ENCODE assay signal across 9 cellular contexts in genomic region chr9:117703538-117703937, GRCh38. TPM values are rescaled to one million over a fixed set of nuclear protein-coding genes. Genes with fewer than 3 reads are reported as not detected.
A peak's percentile ranks its signal among the peaks of the same experiment; 100 is the strongest.
DNase-seq lines count a peak whose midpoint lies in the region; ATAC-seq, FAIRE-seq and TF ChIP-seq lines count a peak whose summit lies in the region.
"Had no signal": no experiment of that assay in that cellular context is flagged by ENCODE, and none has a peak within 500 bp of the region (broad histone marks: within the 10 kb centered on the region; RNA-seq: fewer than 3 reads in every experiment).

No MANE protein-coding gene starts in this region.

- no peak for TF ChIP-seq POLR2A in A549 (IDR thresholded peaks at IDR 0.05; ENCODE audit: low read length)

- CTCF ChIA-PET in A549 (lab: Yijun Ruan, JAX), result interaction anchor here (0.6 to 2.1 kb wide), 2 partner anchors 11 to 26 kb away, joined by 3 to 7 read pairs; no protein-coding TSS in a partner anchor

- H3K9me3 Mint-ChIP-seq in neural crest cell, result no peaks in the 10 kb centered on the region
- no peaks in the 10 kb centered on the region for H3K9me3 Mint-ChIP-seq in effector memory CD8-positive, alpha-beta T cell
- H3K9me3 Mint-ChIP-seq: endodermal cell had no signal

- H3K4me3 Mint-ChIP-seq in neural crest cell, result peak overlapping the region; percentile 9
- no peak overlapping the region for H3K4me3 Mint-ChIP-seq in effector memory CD8-positive, alpha-beta T cell
- H3K4me3 Mint-ChIP-seq: endodermal cell had no signal

- no peaks in the 10 kb centered on the region for H3K9me3 ChIP-seq in A549

- TF ChIP-seq CTCF in A549 (IDR thresholded peaks at IDR 0.05) (no peak), coronary artery (IDR thresholded peaks at IDR 0.05) (no peak), neural crest cell (conservative IDR thresholded peaks at IDR 0.05) (no peak)

- TF ChIP-seq EP300 in A549 (IDR thresholded peaks at IDR 0.05), result no peak

- H3K4me3 ChIP-seq in A549 (no peak overlapping the region), coronary artery (peak overlapping the region; percentile 74)

- no peaks in the 10 kb centered on the region for H3K36me3 Mint-ChIP-seq in neural crest cell (ENCODE audit: low read depth)
- H3K36me3 Mint-ChIP-seq in effector memory CD8-positive, alpha-beta T cell (ENCODE audit: insufficient read depth), result no peaks in the 10 kb centered on the region

- no peak for TF ChIP-seq RAD21 in A549 (conservative IDR thresholded peaks at IDR 0.05 in 1 of 2, IDR thresholded peaks at IDR 0.05 in 1 of 2)

- POLR2A ChIA-PET in A549 (lab: Yijun Ruan, JAX), result no interaction called here

- ATAC-seq in A549, result no peak
- ATAC-seq in effector memory CD8-positive, alpha-beta T cell (replicated peaks), result no peak

- H3K27ac ChIP-seq in A549 (no peak overlapping the region), coronary artery (peak overlapping the region; percentile 68 to 92)

- 15% methylated on average over 3 of the region's 3 CpGs for WGBS in A549 (ENCODE audit: missing lambda C conversion rate)

- H3K4me2 ChIP-seq in A549, result peak overlapping the region; percentile 57

- no peak overlapping the region for H3K27ac Mint-ChIP-seq in neural crest cell (ENCODE audit: unreplicated experiment)
- H3K27ac Mint-ChIP-seq in effector memory CD8-positive, alpha-beta T cell, result no peak overlapping the region
- H3K27ac Mint-ChIP-seq: endodermal cell had no signal

- peaks cover 40% of the 10 kb centered on the region for H3K4me1 Mint-ChIP-seq in neural crest cell
- no peaks in the 10 kb centered on the region for H3K4me1 Mint-ChIP-seq in effector memory CD8-positive, alpha-beta T cell (ENCODE audit: low read depth in 2 of 2)

- no peaks in the 10 kb centered on the region for H3K27me3 Mint-ChIP-seq in neural crest cell (ENCODE audit: low read depth)
- peaks cover 7 to 9% of the 10 kb centered on the region in 2 donors for H3K27me3 Mint-ChIP-seq in effector memory CD8-positive, alpha-beta T cell

- no peaks in the 10 kb centered on the region for H3K4me1 ChIP-seq in A549

- FAIRE-seq in A549 (lab: Jason Lieb, UNC), result no peak

- no peak for DNase-seq in A549 (ENCODE audit: low read depth in 1 of 2, low spot score in 1 of 2)
- DNase-seq in HT1080 (ENCODE audit: low read depth), result peak; percentile 71
- no peak for DNase-seq in coronary artery (ENCODE audit: low spot score)
- DNase-seq in neural crest cell (ENCODE audit: low read depth, low spot score), result no peak
- no peak for DNase-seq in kidney tubule cell (ENCODE audit: low spot score)
- no peak for DNase-seq in RKO (ENCODE audit: low spot score)
- no peak for DNase-seq in effector memory CD8-positive, alpha-beta T cell
- DNase-seq in AG08395 (ENCODE audit: low spot score), result no peak

TF ChIP-seq in A549, 52 proteins besides CTCF, POLR2A, EP300 and RAD21:
- TF ChIP-seq KDM5A (IDR thresholded peaks at IDR 0.05) (no peak), FOSB (CRISPR knock-in tag; IDR thresholded peaks at IDR 0.05) (no peak), FOSL2 (IDR thresholded peaks at IDR 0.05) (no peak), FOSL2 (CRISPR knock-in tag; IDR thresholded peaks at IDR 0.05) (no peak), JUN (IDR thresholded peaks at IDR 0.05) (no peak), MYC (IDR thresholded peaks at IDR 0.05; ENCODE audit: borderline replicate concordance, low read length) (no peak), PHF8 (IDR thresholded peaks at IDR 0.05; ENCODE audit: borderline replicate concordance, low read depth) (no peak), MAX (IDR thresholded peaks at IDR 0.05) (no peak)

RNA-seq across cellular contexts. Expression of gene TLR4, which starts 0.7 kb away (rescaled TPM):
- polyA plus RNA-seq in A549 (2011; rRNA removed) (0.03 TPM in 1 of 2 replicates, not detected in the other), A549 (2017; fragmentation: RNase III; extraction: RNeasy Plus Mini Kit Qiagen cat#74134 plus additional on column Dnase treatment) (0.04 to 0.08 TPM (median 0.05 TPM) in 3 replicates)
- polyA plus RNA-seq in A549 (2012; cell fraction: cytosol; rRNA removed), result under 0.01 TPM in 1 of 2 replicates, not detected in the other
- under 0.01 TPM in 1 of 2 replicates, not detected in the other for polyA plus RNA-seq in A549 (2012; cell fraction: nucleus; rRNA removed)
- 0.04 and 0.05 TPM in 2 replicates for polyA minus RNA-seq in A549 (2011; rRNA and poly(A)+ RNA removed)
- total RNA-seq in HT1080 (2014; rRNA removed; shearing (Covaris generic)), result 15.5 and 16.4 TPM in 2 replicates
- polyA plus RNA-seq in HT1080 (2015; cell fraction: cytosol; rRNA removed), result 11.7 and 12.9 TPM in 2 replicates
- 13.9 and 15.7 TPM in 2 replicates for polyA plus RNA-seq in HT1080 (2015; cell fraction: nucleus; rRNA removed)
- total RNA-seq in neural crest cell, result 1.3 and 2.2 TPM in 2 replicates

Comparison
In these comparisons a context has a peak if more than half of its experiments do, and no peak if none do; other contexts are left out.
1. H3K27ac ChIP-seq: peak in coronary artery (2 of 2); none in A549 (0 of 2).